ENCODE assay signal across 8 cellular contexts in the genomic region with DNA sequence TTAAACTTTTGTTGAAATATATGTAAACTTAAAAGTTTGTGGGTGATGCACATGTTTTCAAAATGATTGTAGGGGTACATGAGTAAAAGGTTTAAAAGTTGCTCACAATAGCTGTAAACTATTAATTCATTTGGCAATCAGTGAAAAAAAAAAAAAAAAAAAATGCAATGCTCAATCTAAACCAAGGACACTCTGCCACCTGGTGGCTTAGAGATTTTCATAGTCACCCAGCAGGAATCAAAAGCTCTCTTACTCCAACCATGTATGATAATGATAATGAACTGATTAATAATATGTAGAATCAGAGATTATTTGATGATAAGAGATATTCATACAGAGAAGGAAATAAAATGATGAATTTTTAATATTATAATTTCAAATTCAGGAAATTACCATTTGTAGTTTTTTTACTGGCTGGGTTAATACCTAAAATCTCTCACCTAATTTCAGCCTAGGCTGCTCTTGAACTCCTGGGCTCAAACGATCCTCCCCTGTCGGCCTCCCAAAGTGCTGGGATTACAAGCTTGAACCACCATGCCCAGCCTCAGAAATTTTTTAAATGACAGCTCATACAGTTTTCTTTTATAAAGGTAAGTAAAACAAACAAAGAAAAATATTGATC. TPM values are rescaled to one million over a fixed set of nuclear protein-coding genes. Genes with fewer than 3 reads are reported as not detected.
DNase-seq lines count a peak whose midpoint lies in the region; ATAC-seq and TF ChIP-seq lines count a peak whose summit lies in the region.

No MANE protein-coding gene starts in this region.

- no peaks in the 10 kb centered on the region for H3K36me3 Mint-ChIP-seq in WTC11

- no peak overlapping the region for H3K4me3 Mint-ChIP-seq in WTC11

- H3K27ac ChIP-seq in left ventricle myocardium inferior (replicated peaks) (no peak overlapping the region), thoracic aorta (no peak overlapping the region)

- H3K36me3 ChIP-seq in left ventricle myocardium inferior (no peaks in the 10 kb centered on the region), thoracic aorta (no peaks in the 10 kb centered on the region)

- ATAC-seq in thoracic aorta (ENCODE audit: insufficient number of reproducible peaks, low FRiP score, low read depth) (no peak), HG03139 (IDR thresholded peaks at IDR 0.05; ENCODE audit: unreplicated experiment) (no peak), WTC11 (no peak)

- H3K4me1 Mint-ChIP-seq in WTC11: peaks cover 28% of the 10 kb centered on the region

- H3K9me3 Mint-ChIP-seq in WTC11: peaks cover 4% of the 10 kb centered on the region; the same call in 1 of the 2 replicates

- intact Hi-C loops in left ventricle myocardium inferior (cut with micrococcal nuclease): no loop called here

- no peaks in the 10 kb centered on the region for H3K27me3 Mint-ChIP-seq in WTC11 (ENCODE audit: low read depth)

- H3K4me3 ChIP-seq in WI38 (ENCODE audit: low read depth, low read length) (no peak overlapping the region), left ventricle myocardium inferior (no peak overlapping the region), thoracic aorta (no peak overlapping the region)

- TF ChIP-seq CTCF in WI38 (IDR thresholded peaks at IDR 0.05; ENCODE audit: low read depth, low read length) (peak; percentile 22; the same call in 1 of the 2 replicates), left ventricle myocardium inferior (IDR thresholded peaks at IDR 0.05; ENCODE audit: borderline replicate concordance) (peak; percentile 74), thoracic aorta (IDR thresholded peaks at IDR 0.05) (peak; percentile 57), WTC11 (IDR thresholded peaks at IDR 0.05) (no peak)

- H3K9me3 ChIP-seq in left ventricle myocardium inferior (replicated peaks) (no peaks in the 10 kb centered on the region), thoracic aorta (no peaks in the 10 kb centered on the region)

- DNase-seq in activated T-cell treated with anti-CD3 and anti-CD28 coated beads for 4 hours: peak; percentile 12
- no peak for DNase-seq in activated T-cell treated with anti-CD3 and anti-CD28 coated beads, Interleukin-2, amount 50 U/mL, for 1 hour
- DNase-seq in M059J (ENCODE audit: low read depth): peak; percentile 35
- no peak for DNase-seq in left ventricle myocardium inferior
- DNase-seq in thoracic aorta (ENCODE audit: low spot score): no peak
- no peak for DNase-seq in WTC11 (ENCODE audit: low spot score)

- POLR2A ChIA-PET in WTC11 (lab: Charles Lee): interaction anchor here (0.5 to 1.0 kb wide), 9 partner anchors 12 to 358 kb away, joined by 3 to 6 read pairs (median 4); no protein-coding TSS in a partner anchor

- H3K4me1 ChIP-seq in left ventricle myocardium inferior (peaks cover 6% of the 10 kb centered on the region), thoracic aorta (ENCODE audit: control insufficient read depth in 1 of 2, low read depth in 2 of 2) (no peaks in the 10 kb centered on the region)

- CTCF ChIA-PET in WTC11 (lab: Charles Lee): interaction anchor here (0.6 to 2.5 kb wide), 53 partner anchors 10 to 832 kb away, joined by 3 to 79 read pairs (median 4); partner anchors contain the start of genes CENPU, HELT and SLC25A4

- H3K27me3 ChIP-seq in left ventricle myocardium inferior (ENCODE audit: low read depth) (no peaks in the 10 kb centered on the region), thoracic aorta (replicated peaks; ENCODE audit: insufficient read depth) (no peaks in the 10 kb centered on the region)

- no peak overlapping the region for H3K27ac Mint-ChIP-seq in WTC11

TF ChIP-seq in WTC11, 78 proteins besides CTCF, POLR2A, EP300 and RAD21:
- no peak for TF ChIP-seq ZNF121 (CRISPR knock-in tag; IDR thresholded peaks at IDR 0.05)
- no peak for TF ChIP-seq PRDM15 (CRISPR knock-in tag; IDR thresholded peaks at IDR 0.05)
- TF ChIP-seq KAT7 (CRISPR knock-in tag; IDR thresholded peaks at IDR 0.05; ENCODE audit: borderline replicate concordance): no peak
- no peak for TF ChIP-seq HMGXB4 (CRISPR knock-in tag; IDR thresholded peaks at IDR 0.05)
- TF ChIP-seq HMGA2 (CRISPR knock-in tag; IDR thresholded peaks at IDR 0.05): no peak
- no peak for TF ChIP-seq RELA (CRISPR knock-in tag; IDR thresholded peaks at IDR 0.05; ENCODE audit: borderline replicate concordance)
- TF ChIP-seq TEAD1 (CRISPR knock-in tag; IDR thresholded peaks at IDR 0.05): no peak
- no peak for TF ChIP-seq CDX4 (CRISPR knock-in tag; IDR thresholded peaks at IDR 0.05; ENCODE audit: borderline replicate concordance)
- TF ChIP-seq ZNF232 (CRISPR knock-in tag; IDR thresholded peaks at IDR 0.05): no peak
- TF ChIP-seq, protein P1, sequence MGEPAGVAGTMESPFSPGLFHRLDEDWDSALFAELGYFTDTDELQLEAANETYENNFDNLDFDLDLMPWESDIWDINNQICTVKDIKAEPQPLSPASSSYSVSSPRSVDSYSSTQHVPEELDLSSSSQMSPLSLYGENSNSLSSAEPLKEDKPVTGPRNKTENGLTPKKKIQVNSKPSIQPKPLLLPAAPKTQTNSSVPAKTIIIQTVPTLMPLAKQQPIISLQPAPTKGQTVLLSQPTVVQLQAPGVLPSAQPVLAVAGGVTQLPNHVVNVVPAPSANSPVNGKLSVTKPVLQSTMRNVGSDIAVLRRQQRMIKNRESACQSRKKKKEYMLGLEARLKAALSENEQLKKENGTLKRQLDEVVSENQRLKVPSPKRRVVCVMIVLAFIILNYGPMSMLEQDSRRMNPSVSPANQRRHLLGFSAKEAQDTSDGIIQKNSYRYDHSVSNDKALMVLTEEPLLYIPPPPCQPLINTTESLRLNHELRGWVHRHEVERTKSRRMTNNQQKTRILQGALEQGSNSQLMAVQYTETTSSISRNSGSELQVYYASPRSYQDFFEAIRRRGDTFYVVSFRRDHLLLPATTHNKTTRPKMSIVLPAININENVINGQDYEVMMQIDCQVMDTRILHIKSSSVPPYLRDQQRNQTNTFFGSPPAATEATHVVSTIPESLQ (CRISPR knock-in tag; IDR thresholded peaks at IDR 0.05): no peak
- TF ChIP-seq ZNF423 (CRISPR knock-in tag; IDR thresholded peaks at IDR 0.05): no peak
- TF ChIP-seq ZNF671 (CRISPR knock-in tag; IDR thresholded peaks at IDR 0.05): no peak
TF ChIP-seq in WTC11: peak in this region for 0.

RNA-seq across cellular contexts. Expression of gene SLC25A4, which starts 46.9 kb away (rescaled TPM):
- 22.3 and 22.4 TPM in 2 replicates for total RNA-seq in M059J (2014; rRNA removed; shearing (Covaris generic))
- total RNA-seq in left ventricle myocardium inferior: 2,250 TPM
- 100 to 1,000 TPM in 1 of 2 donors, 10 to 100 TPM in 1; 78.3 to 108 TPM for total RNA-seq in thoracic aorta
- 40.2 to 44.6 TPM (median 43.9 TPM) in 3 replicates for total RNA-seq in WTC11 (2021)

Comparison
In these comparisons a context has a peak if more than half of its experiments do, and no peak if none do; other contexts are left out.
1. DNase-seq: peak in activated T-cell treated with anti-CD3 and anti-CD28 coated beads for 4 hours (single experiment) and M059J (single experiment); none in activated T-cell treated with anti-CD3 and anti-CD28 coated beads, Interleukin-2, amount 50 U/mL, for 1 hour (single experiment), left ventricle myocardium inferior (single experiment), thoracic aorta (single experiment) and WTC11 (single experiment).
2. RNA of gene SLC25A4, which starts 46.9 kb away (total RNA-seq): 2,250 TPM in left ventricle myocardium inferior (single experiment); 78.3 to 108 TPM in thoracic aorta, 40.2 to 44.6 TPM in WTC11 and 22.3 to 22.4 TPM in M059J; every median in the first group is over 10 times any median in the second.